In genomic region chr21:45448283-45448809, GRCh38 we compare ENCODE assay signal across 1 cellular context.
TF ChIP-seq lines count a peak whose summit lies in the region.

No MANE protein-coding gene starts in this region.

TF ChIP-seq in WTC11, 78 proteins besides CTCF, POLR2A, EP300 and RAD21 (continued from another document):
- TF ChIP-seq, protein P1, sequence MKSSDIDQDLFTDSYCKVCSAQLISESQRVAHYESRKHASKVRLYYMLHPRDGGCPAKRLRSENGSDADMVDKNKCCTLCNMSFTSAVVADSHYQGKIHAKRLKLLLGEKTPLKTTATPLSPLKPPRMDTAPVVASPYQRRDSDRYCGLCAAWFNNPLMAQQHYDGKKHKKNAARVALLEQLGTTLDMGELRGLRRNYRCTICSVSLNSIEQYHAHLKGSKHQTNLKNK (CRISPR knock-in tag; IDR thresholded peaks at IDR 0.05): no peak
- TF ChIP-seq, protein P2, sequence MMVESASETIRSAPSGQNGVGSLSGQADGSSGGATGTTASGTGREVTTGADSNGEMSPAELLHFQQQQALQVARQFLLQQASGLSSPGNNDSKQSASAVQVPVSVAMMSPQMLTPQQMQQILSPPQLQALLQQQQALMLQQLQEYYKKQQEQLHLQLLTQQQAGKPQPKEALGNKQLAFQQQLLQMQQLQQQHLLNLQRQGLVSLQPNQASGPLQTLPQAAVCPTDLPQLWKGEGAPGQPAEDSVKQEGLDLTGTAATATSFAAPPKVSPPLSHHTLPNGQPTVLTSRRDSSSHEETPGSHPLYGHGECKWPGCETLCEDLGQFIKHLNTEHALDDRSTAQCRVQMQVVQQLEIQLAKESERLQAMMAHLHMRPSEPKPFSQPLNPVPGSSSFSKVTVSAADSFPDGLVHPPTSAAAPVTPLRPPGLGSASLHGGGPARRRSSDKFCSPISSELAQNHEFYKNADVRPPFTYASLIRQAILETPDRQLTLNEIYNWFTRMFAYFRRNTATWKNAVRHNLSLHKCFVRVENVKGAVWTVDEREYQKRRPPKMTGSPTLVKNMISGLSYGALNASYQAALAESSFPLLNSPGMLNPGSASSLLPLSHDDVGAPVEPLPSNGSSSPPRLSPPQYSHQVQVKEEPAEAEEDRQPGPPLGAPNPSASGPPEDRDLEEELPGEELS (CRISPR knock-in tag; IDR thresholded peaks at IDR 0.05): no peak
- TF ChIP-seq, protein P3, sequence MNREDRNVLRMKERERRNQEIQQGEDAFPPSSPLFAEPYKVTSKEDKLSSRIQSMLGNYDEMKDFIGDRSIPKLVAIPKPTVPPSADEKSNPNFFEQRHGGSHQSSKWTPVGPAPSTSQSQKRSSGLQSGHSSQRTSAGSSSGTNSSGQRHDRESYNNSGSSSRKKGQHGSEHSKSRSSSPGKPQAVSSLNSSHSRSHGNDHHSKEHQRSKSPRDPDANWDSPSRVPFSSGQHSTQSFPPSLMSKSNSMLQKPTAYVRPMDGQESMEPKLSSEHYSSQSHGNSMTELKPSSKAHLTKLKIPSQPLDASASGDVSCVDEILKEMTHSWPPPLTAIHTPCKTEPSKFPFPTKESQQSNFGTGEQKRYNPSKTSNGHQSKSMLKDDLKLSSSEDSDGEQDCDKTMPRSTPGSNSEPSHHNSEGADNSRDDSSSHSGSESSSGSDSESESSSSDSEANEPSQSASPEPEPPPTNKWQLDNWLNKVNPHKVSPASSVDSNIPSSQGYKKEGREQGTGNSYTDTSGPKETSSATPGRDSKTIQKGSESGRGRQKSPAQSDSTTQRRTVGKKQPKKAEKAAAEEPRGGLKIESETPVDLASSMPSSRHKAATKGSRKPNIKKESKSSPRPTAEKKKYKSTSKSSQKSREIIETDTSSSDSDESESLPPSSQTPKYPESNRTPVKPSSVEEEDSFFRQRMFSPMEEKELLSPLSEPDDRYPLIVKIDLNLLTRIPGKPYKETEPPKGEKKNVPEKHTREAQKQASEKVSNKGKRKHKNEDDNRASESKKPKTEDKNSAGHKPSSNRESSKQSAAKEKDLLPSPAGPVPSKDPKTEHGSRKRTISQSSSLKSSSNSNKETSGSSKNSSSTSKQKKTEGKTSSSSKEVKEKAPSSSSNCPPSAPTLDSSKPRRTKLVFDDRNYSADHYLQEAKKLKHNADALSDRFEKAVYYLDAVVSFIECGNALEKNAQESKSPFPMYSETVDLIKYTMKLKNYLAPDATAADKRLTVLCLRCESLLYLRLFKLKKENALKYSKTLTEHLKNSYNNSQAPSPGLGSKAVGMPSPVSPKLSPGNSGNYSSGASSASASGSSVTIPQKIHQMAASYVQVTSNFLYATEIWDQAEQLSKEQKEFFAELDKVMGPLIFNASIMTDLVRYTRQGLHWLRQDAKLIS (CRISPR knock-in tag; IDR thresholded peaks at IDR 0.05; ENCODE audit: borderline replicate concordance): no peak
